In genomic region chr3:58058654-58059263, GRCh38 we compare ENCODE assay signal across 9 cellular contexts. TPM values are rescaled to one million over a fixed set of nuclear protein-coding genes. Genes with fewer than 3 reads are reported as not detected.
DNase-seq lines count a peak whose midpoint lies in the region; ATAC-seq and TF ChIP-seq lines count a peak whose summit lies in the region.
"Had no signal": no experiment of that assay in that cellular context is flagged by ENCODE, and none has a peak within 500 bp of the region (broad histone marks: within the 10 kb centered on the region; RNA-seq: fewer than 3 reads in every experiment).

No MANE protein-coding gene starts in this region.

- H3K4me3 ChIP-seq in ascending aorta (no peak overlapping the region), liver (ENCODE audit: low read depth in 1 of 3, low read length in 3 of 3) (no peak overlapping the region), tibial nerve (no peak overlapping the region)

- 43% methylated on average over 4 of the region's 4 CpGs for WGBS in liver
- 67 to 84% methylated on average over 4 of the region's 4 CpGs for WGBS in tibial nerve, 2 donors

- TF ChIP-seq RAD21 in liver (IDR thresholded peaks at IDR 0.05): no peak

- TF ChIP-seq POLR2A in tibial nerve (IDR thresholded peaks at IDR 0.05): no peak

- DNase-seq in HS-5 (ENCODE audit: low read depth) (peak; percentile 58), ascending aorta (ENCODE audit: low spot score in 2 of 2) (no peak), tibial nerve (ENCODE audit: low spot score in 2 of 2) (no peak), OCI-M2 (lab: John Stamatoyannopoulos, UW; ENCODE audit: unreplicated experiment) (no peak), SK-N-DZ (ENCODE audit: low spot score) (no peak)
- DNase-seq: activated naive CD4-positive, alpha-beta T cell treated with anti-CD3 and anti-CD28 coated beads, Interleukin-2, amount 10 ng/mL, durations not matched to agents 7 days and 5 days; substantia nigra had no signal

- peaks cover 0 to 4% of the 10 kb centered on the region in 2 donors for H3K36me3 ChIP-seq in ascending aorta
- no peaks in the 10 kb centered on the region for H3K36me3 ChIP-seq in liver (ENCODE audit: control insufficient read depth in 4 of 4, insufficient read depth in 3 of 4, low read depth in 1 of 4, low read length in 3 of 4)
- H3K36me3 ChIP-seq in tibial nerve: no peaks in the 10 kb centered on the region

- H3K4me1 ChIP-seq in ascending aorta (peaks cover 8 to 49% of the 10 kb centered on the region in 2 donors), liver (ENCODE audit: control insufficient read depth in 4 of 4, insufficient read depth in 4 of 4, low read length in 3 of 4) (peaks cover 12 to 54% (median 41%) of the 10 kb centered on the region in 4 donors), tibial nerve (peaks cover 0 to 63% (median 47%) of the 10 kb centered on the region in 4 donors)

- H3K9ac ChIP-seq in liver (ENCODE audit: low read depth in 1 of 2, low read length in 2 of 2): peak overlapping the region; percentile 55 to 89

- ATAC-seq in GM18867 (IDR thresholded peaks at IDR 0.05; ENCODE audit: unreplicated experiment): no peak

- intact Hi-C loops in ascending aorta (cut with DNase I): no loop called here

- no peaks in the 10 kb centered on the region for H3K9me3 ChIP-seq in ascending aorta
- no peaks in the 10 kb centered on the region for H3K9me3 ChIP-seq in liver (ENCODE audit: control insufficient read depth in 4 of 4, low read length in 3 of 4)
- no peaks in the 10 kb centered on the region for H3K9me3 ChIP-seq in tibial nerve

- no peaks in the 10 kb centered on the region for H3K27me3 ChIP-seq in ascending aorta
- no peaks in the 10 kb centered on the region for H3K27me3 ChIP-seq in liver (ENCODE audit: control insufficient read depth in 4 of 4, insufficient read depth in 4 of 4, low read length in 3 of 4)
- H3K27me3 ChIP-seq in tibial nerve: no peaks in the 10 kb centered on the region

- peak overlapping the region; percentile 72 to 86 for H3K27ac ChIP-seq in ascending aorta
- peak overlapping the region; percentile 86 to 92 for H3K27ac ChIP-seq in liver (ENCODE audit: low read depth in 1 of 2, low read length in 2 of 2)
- peak overlapping the region; percentile 42 to 84 (median 66) for H3K27ac ChIP-seq in tibial nerve

- no peak for TF ChIP-seq CTCF in ascending aorta (IDR thresholded peaks at IDR 0.05)
- no peak for TF ChIP-seq CTCF in liver (IDR thresholded peaks at IDR 0.05; ENCODE audit: low read depth, low read length, missing input control)
- TF ChIP-seq CTCF in tibial nerve (IDR thresholded peaks at IDR 0.05): no peak

- TF ChIP-seq EP300 in tibial nerve (IDR thresholded peaks at IDR 0.05): no peak

TF ChIP-seq in liver, 16 proteins besides CTCF, POLR2A, EP300 and RAD21:
- TF ChIP-seq REST (IDR thresholded peaks at IDR 0.05): no peak
- no peak for TF ChIP-seq SP1 (IDR thresholded peaks at IDR 0.05)
- peak; percentile 56 for TF ChIP-seq NR2F2 (IDR thresholded peaks at IDR 0.05)

RNA-seq across cellular contexts. Expression of gene FLNB, which starts 50.5 kb away (rescaled TPM):
- 144 TPM for total RNA-seq in ascending aorta
- 100 to 1,000 TPM in 1 of 2 donors, 10 to 100 TPM in 1; 53.8 to 124 TPM for total RNA-seq in liver
- 10 to 100 TPM; 22.9 to 34.7 TPM for polyA plus RNA-seq in liver
- 100 to 1,000 TPM; 265 to 345 (median 277) TPM for total RNA-seq in tibial nerve
- polyA plus RNA-seq in SK-N-DZ (2014; cell fraction: cytosol; rRNA removed): 23.1 and 24.2 TPM in 2 replicates
- 22.6 and 25.4 TPM in 2 replicates for polyA plus RNA-seq in SK-N-DZ (2014; cell fraction: nucleus; rRNA removed)
